Comparison of ENCODE assay signal across 10 cellular contexts in genomic region chr4:99447513-99447912, GRCh38. TPM values are rescaled to one million over a fixed set of nuclear protein-coding genes. Genes with fewer than 3 reads are reported as not detected.
A peak's percentile ranks its signal among the peaks of the same experiment; 100 is the strongest.
DNase-seq lines count a peak whose midpoint lies in the region; ATAC-seq and TF ChIP-seq lines count a peak whose summit lies in the region.
"Had no signal": no experiment of that assay in that cellular context is flagged by ENCODE, and none has a peak within 500 bp of the region (broad histone marks: within the 10 kb centered on the region; RNA-seq: fewer than 3 reads in every experiment).

No MANE protein-coding gene starts in this region.

- intact Hi-C loops in PC-3 (cut with micrococcal nuclease) (no loop called here), left ventricle myocardium inferior (cut with micrococcal nuclease) (no loop called here)

- no peaks in the 10 kb centered on the region for H3K27me3 ChIP-seq in PC-3 (ENCODE audit: low read length)
- no peaks in the 10 kb centered on the region for H3K27me3 ChIP-seq in left ventricle myocardium inferior (ENCODE audit: low read depth)

- no peak overlapping the region for H3K27ac Mint-ChIP-seq in stimulated activated memory B cell treated with anti-CD40 and anti-IgM and Interleukin-4, amounts not matched to agents 10 μg/mL and 1 μg/mL and 100 μg/mL, for 72 hours
- no peak overlapping the region for H3K27ac Mint-ChIP-seq in T-helper 2 cell treated with Interferon-gamma antibody and Interleukin-4, amounts not matched to agents 5 μg/mL and 100 μg/mL, for 36 hours
- H3K27ac Mint-ChIP-seq: activated T-helper 1 cell treated with anti-CD3 and anti-CD28 coated beads, Interleukin-12 subunit alpha, Interleukin-12 subunit beta, Interleukin-2, Interleukin-4 antibody, amounts not matched to agents 30 ng/mL and 10 ng/mL and 1 ng/mL, durations not matched to agents 14 hours and 24 hours and 36 hours had no signal

- H3K4me3 Mint-ChIP-seq in stimulated activated memory B cell treated with anti-CD40 and anti-IgM and Interleukin-4, amounts not matched to agents 10 μg/mL and 1 μg/mL and 100 μg/mL, for 72 hours, result no peak overlapping the region
- no peak overlapping the region for H3K4me3 Mint-ChIP-seq in T-helper 2 cell treated with Interferon-gamma antibody and Interleukin-4, amounts not matched to agents 5 μg/mL and 100 μg/mL, for 36 hours
- H3K4me3 Mint-ChIP-seq: activated T-helper 1 cell treated with anti-CD3 and anti-CD28 coated beads, Interleukin-12 subunit alpha, Interleukin-12 subunit beta, Interleukin-2, Interleukin-4 antibody, amounts not matched to agents 30 ng/mL and 10 ng/mL and 1 ng/mL, durations not matched to agents 14 hours and 24 hours and 36 hours had no signal

- H3K79me2 ChIP-seq in PC-3 (ENCODE audit: low read length), result no peaks in the 10 kb centered on the region

- no peaks in the 10 kb centered on the region for H3K36me3 Mint-ChIP-seq in stimulated activated memory B cell treated with anti-CD40 and anti-IgM and Interleukin-4, amounts not matched to agents 10 μg/mL and 1 μg/mL and 100 μg/mL, for 72 hours
- H3K36me3 Mint-ChIP-seq in T-helper 2 cell treated with Interferon-gamma antibody and Interleukin-4, amounts not matched to agents 5 μg/mL and 100 μg/mL, for 36 hours (ENCODE audit: low read depth), result no peaks in the 10 kb centered on the region

- H3K27ac ChIP-seq in PC-3 (ENCODE audit: low read length) (peak overlapping the region; percentile 27), left ventricle myocardium inferior (replicated peaks) (no peak overlapping the region)

- H3K9me3 ChIP-seq in PC-3 (ENCODE audit: low read length) (no peaks in the 10 kb centered on the region), left ventricle myocardium inferior (replicated peaks) (peaks cover 37% of the 10 kb centered on the region)

- H3K4me3 ChIP-seq in PC-3 (ENCODE audit: low read length) (no peak overlapping the region), left ventricle myocardium inferior (no peak overlapping the region)

- H3K4me2 ChIP-seq in PC-3 (ENCODE audit: low read length), result 0 out of 2 replicates have a peak overlapping the region, but pooled peaks have one; percentile 9

- DNase-seq in PC-3, result no peak
- no peak for DNase-seq in Kasumi-1 (lab: John Stamatoyannopoulos, UW)
- no peak for DNase-seq in left ventricle myocardium inferior
- no peak for DNase-seq in T-helper 2 cell treated with Interferon-gamma antibody and Interleukin-4, amounts not matched to agents 5 μg/mL and 100 μg/mL, for 36 hours (ENCODE audit: low spot score)

- H3K9me3 Mint-ChIP-seq in stimulated activated memory B cell treated with anti-CD40 and anti-IgM and Interleukin-4, amounts not matched to agents 10 μg/mL and 1 μg/mL and 100 μg/mL, for 72 hours, result peaks cover 13% of the 10 kb centered on the region
- peaks cover 20% of the 10 kb centered on the region for H3K9me3 Mint-ChIP-seq in T-helper 2 cell treated with Interferon-gamma antibody and Interleukin-4, amounts not matched to agents 5 μg/mL and 100 μg/mL, for 36 hours

- BruUV-seq in PC-3 (replicated peaks; lab: Mats Ljungman, UMichigan), result no TSS peak

- CTCF ChIA-PET in PC-3 (lab: Charles Lee), result no interaction called here

- ATAC-seq in GM19397 (IDR thresholded peaks at IDR 0.05; ENCODE audit: unreplicated experiment) (peak; percentile 27), HG02884 (IDR thresholded peaks at IDR 0.05; ENCODE audit: unreplicated experiment) (peak; percentile 5), PC-3 (no peak)
- ATAC-seq in stimulated activated memory B cell treated with anti-CD40 and anti-IgM and Interleukin-4, amounts not matched to agents 10 μg/mL and 1 μg/mL and 100 μg/mL, for 72 hours, result peak; percentile 12
- ATAC-seq: Right ventricle myocardium inferior had no signal

- 0 out of 2 replicates have a peak overlapping the region, but pooled peaks have one; percentile 5 for H2AFZ ChIP-seq in PC-3 (ENCODE audit: low read length)

- peaks cover 12% of the 10 kb centered on the region for H3K4me1 Mint-ChIP-seq in stimulated activated memory B cell treated with anti-CD40 and anti-IgM and Interleukin-4, amounts not matched to agents 10 μg/mL and 1 μg/mL and 100 μg/mL, for 72 hours
- H3K4me1 Mint-ChIP-seq in T-helper 2 cell treated with Interferon-gamma antibody and Interleukin-4, amounts not matched to agents 5 μg/mL and 100 μg/mL, for 36 hours (ENCODE audit: low read depth), result peaks cover 14% of the 10 kb centered on the region

- TF ChIP-seq CTCF in PC-3 (conservative IDR thresholded peaks at IDR 0.05; ENCODE audit: low read depth, low read length) (no peak), left ventricle myocardium inferior (IDR thresholded peaks at IDR 0.05; ENCODE audit: borderline replicate concordance) (no peak)

- no peaks in the 10 kb centered on the region for H3F3A ChIP-seq in PC-3 (ENCODE audit: low read length, unreplicated experiment)

- POLR2A ChIA-PET in PC-3 (lab: Charles Lee; ENCODE audit: unreplicated experiment), result no interaction called here

- peaks cover 5% of the 10 kb centered on the region; the same call in 1 of the 2 replicates for H3K4me1 ChIP-seq in PC-3 (ENCODE audit: insufficient read depth, low read length)
- no peaks in the 10 kb centered on the region for H3K4me1 ChIP-seq in left ventricle myocardium inferior

- no peaks in the 10 kb centered on the region for H3K9me2 ChIP-seq in PC-3 (replicated peaks; ENCODE audit: low read length)

- H3K9ac ChIP-seq in PC-3 (ENCODE audit: low read length), result no peak overlapping the region

- no peaks in the 10 kb centered on the region for H4K20me1 ChIP-seq in PC-3 (ENCODE audit: low read length)

- H3K36me3 ChIP-seq in PC-3 (ENCODE audit: low read depth, low read length), result no peaks in the 10 kb centered on the region; the same call in 1 of the 2 replicates
- H3K36me3 ChIP-seq in left ventricle myocardium inferior, result no peaks in the 10 kb centered on the region

- H3K27me3 Mint-ChIP-seq in stimulated activated memory B cell treated with anti-CD40 and anti-IgM and Interleukin-4, amounts not matched to agents 10 μg/mL and 1 μg/mL and 100 μg/mL, for 72 hours, result peaks cover 4% of the 10 kb centered on the region
- H3K27me3 Mint-ChIP-seq in T-helper 2 cell treated with Interferon-gamma antibody and Interleukin-4, amounts not matched to agents 5 μg/mL and 100 μg/mL, for 36 hours (ENCODE audit: low read depth), result peaks cover 18% of the 10 kb centered on the region

RNA-seq across cellular contexts. Expression of gene ADH7, which starts 12.4 kb away (rescaled TPM):
- total RNA-seq in PC-3 (2014; rRNA removed) (not detected in 2 replicates), left ventricle myocardium inferior (not detected)
- total RNA-seq: activated T-helper 1 cell treated with anti-CD3 and anti-CD28 coated beads, Interleukin-12 subunit alpha, Interleukin-12 subunit beta, Interleukin-2, Interleukin-4 antibody, amounts not matched to agents 30 ng/mL and 10 ng/mL and 1 ng/mL, durations not matched to agents 14 hours and 24 hours and 36 hours; LHCN-M2; Right ventricle myocardium inferior had no signal
